Comparison of ENCODE assay signal across 9 cellular contexts in the genomic region with DNA sequence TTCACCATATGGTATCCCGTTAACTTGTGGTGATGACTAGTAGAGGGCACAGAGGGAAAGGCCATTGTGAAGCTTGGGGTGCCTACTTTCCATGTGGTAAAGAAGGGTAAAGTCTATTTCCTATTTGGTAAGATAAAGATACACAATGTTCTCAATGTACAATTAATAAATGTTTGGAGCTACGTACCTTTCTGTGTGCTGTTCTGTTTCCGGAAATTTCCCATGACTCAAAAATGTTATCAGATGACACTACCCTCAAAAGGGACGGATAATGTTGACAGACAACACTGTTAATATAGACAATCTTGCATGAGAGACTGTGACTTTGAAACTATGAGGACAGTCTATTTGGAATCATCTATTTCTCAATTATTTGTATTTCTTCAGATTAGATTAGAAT. TPM values are rescaled to one million over a fixed set of nuclear protein-coding genes. Genes with fewer than 3 reads are reported as not detected.
"Had no signal": no experiment of that assay in that cellular context is flagged by ENCODE, and none has a peak within 500 bp of the region (broad histone marks: within the 10 kb centered on the region; RNA-seq: fewer than 3 reads in every experiment).

No MANE protein-coding gene starts in this region.

- H3K27ac ChIP-seq: HL-60, KMS-11 had no signal

- FAIRE-seq: HTR-8/SVneo had no signal

- H3K9ac ChIP-seq: KMS-11 had no signal

- H3K4me2 ChIP-seq: KMS-11 had no signal

- DNase-seq: IMR-90, KBM-7, KG1 had no signal

RNA-seq across cellular contexts. Expression of gene SULT1C3, which starts 4.2 kb away (rescaled TPM):
- total RNA-seq: HT1080, IMR-90 had no signal
- polyA plus RNA-seq: IgD-negative memory B cell, IMR-90 had no signal

RNA-seq across cellular contexts. Expression of gene SULT1C2, which starts 53.1 kb away (rescaled TPM):
- total RNA-seq: HT-29, IMR-90 had no signal
- polyA plus RNA-seq: IgD-negative memory B cell had no signal
